22 cellular contexts compared by ENCODE assay signal in the genomic region with DNA sequence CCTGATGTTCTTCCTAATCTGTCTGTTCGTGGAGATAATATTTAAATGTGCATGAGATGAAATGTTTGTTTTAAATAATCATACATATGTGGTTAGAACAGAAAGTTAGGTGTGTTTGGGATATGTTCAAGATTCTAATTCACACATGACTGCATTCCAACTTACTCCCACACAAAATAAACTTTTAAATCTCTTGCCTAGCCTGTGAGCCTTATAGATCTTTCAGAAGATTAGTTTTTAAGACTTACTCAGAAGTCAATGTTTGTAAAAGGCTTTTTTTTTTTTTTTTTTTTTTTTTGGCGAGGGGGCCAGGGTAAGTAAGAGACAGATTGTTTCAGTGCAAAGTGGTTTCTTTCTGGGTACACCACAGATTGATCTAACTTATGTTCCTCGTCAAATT. TPM values are rescaled to one million over a fixed set of nuclear protein-coding genes. Genes with fewer than 3 reads are reported as not detected.
A peak's percentile ranks its signal among the peaks of the same experiment; 100 is the strongest.
DNase-seq lines count a peak whose midpoint lies in the region; ATAC-seq, FAIRE-seq and TF ChIP-seq lines count a peak whose summit lies in the region.
"Had no signal": no experiment of that assay in that cellular context is flagged by ENCODE, and none has a peak within 500 bp of the region (broad histone marks: within the 10 kb centered on the region; RNA-seq: fewer than 3 reads in every experiment).

No MANE protein-coding gene starts in this region.

- intact Hi-C loops in heart left ventricle (cut with DNase I), result no loop called here

- peaks cover 5% of the 10 kb centered on the region for H3K9me3 Mint-ChIP-seq in chondrocyte (ENCODE audit: low read depth)

- no peak for DNase-seq in HEK293T (ENCODE audit: extremely low spot score)
- DNase-seq in chondrocyte (ENCODE audit: low spot score), result no peak
- no peak for DNase-seq in keratinocyte (ENCODE audit: low read depth, low spot score)
- DNase-seq in heart left ventricle, result no peak
- no peak for DNase-seq in NCI-H1092 treated with DMSO at 0.1 percent for 48 hours (lab: John Stamatoyannopoulos, UW)
- DNase-seq in activated CD8-positive, alpha-beta memory T cell treated with anti-CD3 and anti-CD28 coated beads, Interleukin-2, amount 50 U/mL, for 48 hours, result no peak
- no peak for DNase-seq in 8988T
- DNase-seq: activated CD4-positive, alpha-beta memory T cell treated with anti-CD3 and anti-CD28 coated beads, Interleukin-2, amount 10 ng/mL, durations not matched to agents 7 days and 5 days; activated CD4-positive, CD25-positive, alpha-beta regulatory T cell; activated naive CD4-positive, alpha-beta T cell treated with Interleukin-2 at 50 U/mL for 16 hours; anterior cingulate cortex; kidney glomerular epithelial cell; naive thymus-derived CD8-positive, alpha-beta T cell; NCI-H2107; NCI-H524 treated with DMSO at 0.1 percent for 48 hours; posterior cingulate gyrus; stimulated activated CD4-positive, alpha-beta T cell treated with anti-CD3 and anti-CD28 coated beads, Interleukin-2, amount 100 ng/mL, for 24 hours; stimulated activated naive CD4-positive, alpha-beta T cell; T1000; tibial artery had no signal

- H3K4me3 Mint-ChIP-seq in chondrocyte (ENCODE audit: unreplicated experiment), result no peak overlapping the region
- H3K4me3 Mint-ChIP-seq: activated CD4-positive, alpha-beta memory T cell treated with anti-CD3 and anti-CD28 coated beads, Interleukin-2, amount 10 ng/mL, durations not matched to agents 7 days and 5 days; naive thymus-derived CD8-positive, alpha-beta T cell had no signal

- POLR2A ChIA-PET in HEK293T (lab: Yijun Ruan, JAX), result no interaction called here

- peaks cover 28% of the 10 kb centered on the region for H3K4me1 ChIP-seq in keratinocyte (ENCODE audit: control insufficient read depth, extremely low read depth, insufficient read depth, low read length)
- peaks cover 0 to 7% (median 0%) of the 10 kb centered on the region in 12 donors for H3K4me1 ChIP-seq in heart left ventricle
- H3K4me1 ChIP-seq: tibial artery had no signal

- no peaks in the 10 kb centered on the region for H3K27me3 ChIP-seq in keratinocyte (ENCODE audit: control insufficient read depth, extremely low read depth, insufficient read depth, low read length)
- H3K27me3 ChIP-seq in heart left ventricle, result no peaks in the 10 kb centered on the region
- H3K27me3 ChIP-seq: tibial artery had no signal

- H3K27me3 Mint-ChIP-seq in chondrocyte (ENCODE audit: low read depth), result no peaks in the 10 kb centered on the region

- ATAC-seq in heart left ventricle, result no peak
- ATAC-seq: naive thymus-derived CD8-positive, alpha-beta T cell had no signal

- H3K9me1 ChIP-seq in keratinocyte (ENCODE audit: control insufficient read depth, extremely low read depth, insufficient read depth, low read length), result no peaks in the 10 kb centered on the region

- no peak overlapping the region for H3K9ac ChIP-seq in keratinocyte (ENCODE audit: control insufficient read depth, extremely low read depth, insufficient read depth, low read length)

- TF ChIP-seq CTCF in chondrocyte (IDR thresholded peaks at IDR 0.05) (no peak), keratinocyte (optimal IDR thresholded peaks at IDR 0.05 in 1 of 3, IDR thresholded peaks at IDR 0.05 in 1 of 3, conservative IDR thresholded peaks at IDR 0.05 in 1 of 3; ENCODE audit: extremely low read depth in 1 of 3, insufficient read depth in 2 of 3, low read length in 3 of 3) (no peak), heart left ventricle (IDR thresholded peaks at IDR 0.05) (no peak)

- H3K4me2 ChIP-seq in keratinocyte (ENCODE audit: control insufficient read depth, extremely low read depth, insufficient read depth, low read depth, low read length), result peak overlapping the region; percentile 60

- H3K27ac Mint-ChIP-seq in chondrocyte (ENCODE audit: unreplicated experiment), result peak overlapping the region; percentile 87
- H3K27ac Mint-ChIP-seq: activated CD4-positive, alpha-beta memory T cell treated with anti-CD3 and anti-CD28 coated beads, Interleukin-2, amount 10 ng/mL, durations not matched to agents 7 days and 5 days had no signal

- FAIRE-seq in keratinocyte (lab: Jason Lieb, UNC), result no peak
- FAIRE-seq: colon had no signal

- H3K9me3 ChIP-seq in keratinocyte (ENCODE audit: control insufficient read depth, low read depth, low read length), result no peaks in the 10 kb centered on the region
- H3K9me3 ChIP-seq in heart left ventricle, result peaks cover 0 to 10% (median 0%) of the 10 kb centered on the region in 12 donors

- CTCF ChIA-PET in HEK293T (lab: Yijun Ruan, JAX), result interaction anchor here (1.2 kb wide), 1 partner anchor 21 kb away, joined by 3 read pairs; no protein-coding TSS in a partner anchor

- H3K27ac ChIP-seq in keratinocyte (ENCODE audit: control insufficient read depth, insufficient read depth, low read length), result peak overlapping the region; percentile 88
- no peak overlapping the region for H3K27ac ChIP-seq in heart left ventricle
- H3K27ac ChIP-seq: RWPE1, tibial artery had no signal

- H4K20me1 ChIP-seq in keratinocyte (ENCODE audit: control insufficient read depth, extremely low read depth, insufficient read depth, low read length), result no peaks in the 10 kb centered on the region

- WGBS in heart left ventricle, 4 donors, result 67 to 73% (median 69%) methylated on average over 3 of the region's 3 CpGs

- dilution Hi-C loops in keratinocyte (cut with MboI; ENCODE audit: extremely low pct_ligation_motif_present, low sequenced_read_pairs), result no loop called here

- peaks cover 2% of the 10 kb centered on the region for H3K36me3 Mint-ChIP-seq in chondrocyte (ENCODE audit: low read depth)

- H3K79me2 ChIP-seq in keratinocyte (ENCODE audit: control insufficient read depth, insufficient read depth, low read length), result no peaks in the 10 kb centered on the region

- H2AFZ ChIP-seq in keratinocyte (ENCODE audit: control insufficient read depth, low read length), result peak overlapping the region; percentile 68

- H3K4me1 Mint-ChIP-seq in chondrocyte (ENCODE audit: low read depth), result peaks cover 24% of the 10 kb centered on the region
- H3K4me1 Mint-ChIP-seq: activated CD4-positive, alpha-beta memory T cell treated with anti-CD3 and anti-CD28 coated beads, Interleukin-2, amount 10 ng/mL, durations not matched to agents 7 days and 5 days; naive thymus-derived CD8-positive, alpha-beta T cell had no signal

- no peaks in the 10 kb centered on the region for H3K36me3 ChIP-seq in keratinocyte (ENCODE audit: control insufficient read depth in 2 of 2, extremely low read depth in 1 of 2, insufficient read depth in 2 of 2, low read length in 2 of 2)
- H3K36me3 ChIP-seq in heart left ventricle, result no peaks in the 10 kb centered on the region
- H3K36me3 ChIP-seq: tibial artery had no signal

- no peak overlapping the region for H3K4me3 ChIP-seq in keratinocyte (ENCODE audit: control insufficient read depth in 2 of 3, extremely low read depth in 1 of 3, insufficient read depth in 2 of 3, low read depth in 1 of 3, low read length in 3 of 3)
- H3K4me3 ChIP-seq in heart left ventricle, result no peak overlapping the region
- H3K4me3 ChIP-seq: tibial artery had no signal

- TF ChIP-seq POLR2A in heart left ventricle (IDR thresholded peaks at IDR 0.05), result no peak

TF ChIP-seq in HEK293T, 16 proteins besides CTCF, POLR2A, EP300 and RAD21:
- TF ChIP-seq ZNF384 (IDR thresholded peaks at IDR 0.05), result peak; percentile 78
- TF ChIP-seq ELF4 (IDR thresholded peaks at IDR 0.05), result no peak
TF ChIP-seq in HEK293T: peak in this region for 1.

RNA-seq across cellular contexts. Expression of gene GPR180, which starts 39.0 kb away (rescaled TPM):
- 11.2 to 14.1 TPM (median 11.7 TPM) in 3 replicates for total RNA-seq in chondrocyte
- 5.7 to 9.9 TPM (median 6.5 TPM) in 3 replicates for polyA plus RNA-seq in keratinocyte
- polyA plus RNA-seq in keratinocyte (2011; ENCODE audit: low read depth), result 1.7 TPM
- 3.3 and 7.0 TPM in 2 replicates for polyA plus RNA-seq in keratinocyte (2011; cell fraction: cytosol; rRNA removed)
- 4.5 and 7.2 TPM in 2 replicates for polyA plus RNA-seq in keratinocyte (2011; cell fraction: nucleus; rRNA removed)
- 2.3 and 6.3 TPM in 2 replicates for polyA plus RNA-seq in keratinocyte (2012; ENCODE audit: low replicate concordance)
- polyA minus RNA-seq in keratinocyte, result 3.2 to 13.3 TPM (median 7.6 TPM) in 3 replicates
- 7.5 TPM for polyA minus RNA-seq in keratinocyte (2011; cell fraction: cytosol; rRNA and poly(A)+ RNA removed)
- 7.4 and 14.7 TPM in 2 replicates for polyA minus RNA-seq in keratinocyte (2011; cell fraction: nucleus; rRNA and poly(A)+ RNA removed)
- 1 to 10 TPM; 2.1 to 6.4 (median 3.8) TPM for total RNA-seq in heart left ventricle
- polyA plus RNA-seq in heart left ventricle, result 1 to 10 TPM in 1 of 2 donors, under 1 TPM in 1; 0.99 to 2.9 TPM

RNA-seq across cellular contexts. Expression of gene TGDS, which starts 44.7 kb away (rescaled TPM):
- total RNA-seq in chondrocyte (8.4 to 12.6 TPM (median 9.4 TPM) in 3 replicates), heart left ventricle (1 to 10 TPM; 3.2 to 6.7 (median 5.3) TPM)
- polyA plus RNA-seq in keratinocyte (9.7 to 19.4 TPM (median 11.1 TPM) in 3 replicates), heart left ventricle (1 to 10 TPM; 3.7 to 4.3 TPM)
- polyA plus RNA-seq in keratinocyte (2011; ENCODE audit: low read depth), result 3.5 TPM
- polyA plus RNA-seq in keratinocyte (2011; cell fraction: cytosol; rRNA removed), result 6.1 and 13.5 TPM in 2 replicates
- 16.7 and 20.3 TPM in 2 replicates for polyA plus RNA-seq in keratinocyte (2011; cell fraction: nucleus; rRNA removed)
- polyA plus RNA-seq in keratinocyte (2012; ENCODE audit: low replicate concordance), result 6.5 and 7.8 TPM in 2 replicates
- polyA minus RNA-seq in keratinocyte, result 1.6 to 10.8 TPM (median 7.1 TPM) in 3 replicates
- polyA minus RNA-seq in keratinocyte (2011; cell fraction: cytosol; rRNA and poly(A)+ RNA removed), result 5.9 TPM
- polyA minus RNA-seq in keratinocyte (2011; cell fraction: nucleus; rRNA and poly(A)+ RNA removed), result 6.1 and 12.6 TPM in 2 replicates
